Comparison of ENCODE assay signal across 19 cellular contexts in genomic region chr3:129927072-129927471, GRCh38. TPM values are rescaled to one million over a fixed set of nuclear protein-coding genes. Genes with fewer than 3 reads are reported as not detected.
"Had no signal": no experiment of that assay in that cellular context is flagged by ENCODE, and none has a peak within 500 bp of the region (broad histone marks: within the 10 kb centered on the region; RNA-seq: fewer than 3 reads in every experiment).

No MANE protein-coding gene starts in this region.

- H3K27ac ChIP-seq: dorsolateral prefrontal cortex, stomach, thyroid gland, vagina, VCaP had no signal

- H3K4me1 ChIP-seq: stomach, thyroid gland, vagina had no signal

- DNase-seq: activated CD4-positive, alpha-beta memory T cell treated with anti-CD3 and anti-CD28 coated beads for 36 hours; activated CD8-positive, alpha-beta memory T cell treated with anti-CD3 and anti-CD28 coated beads, Interleukin-2, amount 50 U/mL, for 4 hours; activated naive CD4-positive, alpha-beta T cell; aorta; dorsolateral prefrontal cortex; glutamatergic neuron; mammary epithelial cell; occipital lobe; stimulated activated CD4-positive, alpha-beta T cell treated with anti-CD3 and anti-CD28 coated beads, Interleukin-15, amount 100 ng/mL, for 24 hours; stimulated activated CD4-positive, alpha-beta T cell treated with anti-CD3 and anti-CD28 coated beads, Interleukin-4, amount 100 ng/mL, for 24 hours; stomach; T1000; thyroid gland had no signal

- H3K27me3 ChIP-seq: dorsolateral prefrontal cortex, thyroid gland, vagina had no signal

- H3K4me3 ChIP-seq: dorsolateral prefrontal cortex, stomach, thyroid gland, vagina had no signal

- H3K9me3 ChIP-seq: thyroid gland, vagina had no signal

- H3K36me3 ChIP-seq: stomach, thyroid gland, vagina had no signal

RNA-seq across cellular contexts. Expression of gene TRH, which starts 47.4 kb away (rescaled TPM):
- total RNA-seq: activated CD4-positive, alpha-beta memory T cell treated with anti-CD3 and anti-CD28 coated beads for 36 hours; activated T-helper 1 cell treated with anti-CD3 and anti-CD28 coated beads, Interleukin-12 subunit alpha, Interleukin-12 subunit beta, Interleukin-2, Interleukin-4 antibody, amounts not matched to agents 30 ng/mL and 10 ng/mL and 1 ng/mL, durations not matched to agents 14 hours and 24 hours and 36 hours; aorta; mammary epithelial cell; mucosa of gallbladder; pulmonary artery endothelial cell had no signal
- polyA plus RNA-seq: aorta, esophagus, mammary epithelial cell, stomach had no signal
